23 cellular contexts compared by ENCODE assay signal in genomic region chr5:109146611-109147010, GRCh38.
"Had no signal": no experiment of that assay in that cellular context is flagged by ENCODE, and none has a peak within 500 bp of the region (broad histone marks: within the 10 kb centered on the region; RNA-seq: fewer than 3 reads in every experiment).

No MANE protein-coding gene starts in this region.

- H3K4me1 Mint-ChIP-seq: activated naive CD4-positive, alpha-beta T cell treated with anti-CD3 and anti-CD28 coated beads, Interleukin-2, amount 50 U/mL, for 24 hours had no signal

- H3K9me3 Mint-ChIP-seq: activated naive CD4-positive, alpha-beta T cell treated with anti-CD3 and anti-CD28 coated beads, Interleukin-2, amount 50 U/mL, for 24 hours; activated T-cell treated with anti-CD3 and anti-CD28 coated beads, Interleukin-2, amount 50 U/mL, for 24 hours; activated T-helper 1 cell treated with anti-CD3 and anti-CD28 coated beads, Interleukin-12 subunit alpha, Interleukin-12 subunit beta, Interleukin-2, Interleukin-4 antibody, amounts not matched to agents 30 ng/mL and 10 ng/mL and 1 ng/mL, durations not matched to agents 14 hours and 24 hours and 36 hours; WTC11 had no signal

- H3K4me3 Mint-ChIP-seq: activated CD8-positive, alpha-beta memory T cell treated with anti-CD3 and anti-CD28 coated beads, Interleukin-2, amount 10 ng/mL, durations not matched to agents 7 days and 5 days; activated naive CD4-positive, alpha-beta T cell treated with anti-CD3 and anti-CD28 coated beads, Interleukin-2, amount 50 U/mL, for 24 hours; activated T-cell treated with anti-CD3 and anti-CD28 coated beads, Interleukin-2, amount 50 U/mL, for 24 hours; activated T-helper 1 cell treated with anti-CD3 and anti-CD28 coated beads, Interleukin-12 subunit alpha, Interleukin-12 subunit beta, Interleukin-2, Interleukin-4 antibody, amounts not matched to agents 30 ng/mL and 10 ng/mL and 1 ng/mL, durations not matched to agents 14 hours and 24 hours and 36 hours; T-helper 17 cell; WTC11 had no signal

- DNase-seq: activated CD4-positive, alpha-beta T cell treated with anti-CD3 and anti-CD28 coated beads for 48 hours; activated CD4-positive, alpha-beta T cell treated with anti-CD3 and anti-CD28 coated beads, Interleukin-2, amount 50 U/mL, for 48 hours; activated CD4-positive, CD25-positive, alpha-beta regulatory T cell treated with anti-CD3 and anti-CD28 coated beads, Interleukin-2, amount 50 U/mL, for 72 hours; activated CD8-positive, alpha-beta memory T cell treated with anti-CD3 and anti-CD28 coated beads, Interleukin-2, amount 10 ng/mL, durations not matched to agents 7 days and 5 days; activated effector memory CD4-positive, alpha-beta T cell treated with Interleukin-2 at 50 U/mL for 16 hours; activated naive CD4-positive, alpha-beta T cell; activated T-cell treated with anti-CD3 and anti-CD28 coated beads, Interleukin-2, amount 50 U/mL, for 24 hours; aorta; caudate nucleus; NCI-H1092; NCI-H1417; NCI-H2029 treated with DMSO at 0.1 percent for 48 hours; NCI-H345; NCI-H526; NK-92 treated with Interleukin-12 subunit alpha and Interleukin-12 subunit beta, amount 100 ng/mL, for 24 hours; Peyer's patch; SHP77 treated with DMSO at 0.1 percent for 48 hours; T-helper 17 cell; T-helper 9 cell had no signal

- H3K27me3 Mint-ChIP-seq: activated CD8-positive, alpha-beta memory T cell treated with anti-CD3 and anti-CD28 coated beads, Interleukin-2, amount 10 ng/mL, durations not matched to agents 7 days and 5 days; activated naive CD4-positive, alpha-beta T cell treated with anti-CD3 and anti-CD28 coated beads, Interleukin-2, amount 50 U/mL, for 24 hours; activated T-cell treated with anti-CD3 and anti-CD28 coated beads, Interleukin-2, amount 50 U/mL, for 24 hours; T-helper 17 cell had no signal

- ATAC-seq: activated CD8-positive, alpha-beta memory T cell treated with anti-CD3 and anti-CD28 coated beads, Interleukin-2, amount 10 ng/mL, durations not matched to agents 7 days and 5 days; T-helper 17 cell; WTC11 had no signal

- H3K36me3 Mint-ChIP-seq: activated CD8-positive, alpha-beta memory T cell treated with anti-CD3 and anti-CD28 coated beads, Interleukin-2, amount 10 ng/mL, durations not matched to agents 7 days and 5 days; WTC11 had no signal

- H3K4me3 ChIP-seq: breast epithelium, Peyer's patch had no signal

- H3K27ac Mint-ChIP-seq: activated CD8-positive, alpha-beta memory T cell treated with anti-CD3 and anti-CD28 coated beads, Interleukin-2, amount 10 ng/mL, durations not matched to agents 7 days and 5 days; activated naive CD4-positive, alpha-beta T cell treated with anti-CD3 and anti-CD28 coated beads, Interleukin-2, amount 50 U/mL, for 24 hours; activated T-cell treated with anti-CD3 and anti-CD28 coated beads, Interleukin-2, amount 50 U/mL, for 24 hours; activated T-helper 1 cell treated with anti-CD3 and anti-CD28 coated beads, Interleukin-12 subunit alpha, Interleukin-12 subunit beta, Interleukin-2, Interleukin-4 antibody, amounts not matched to agents 30 ng/mL and 10 ng/mL and 1 ng/mL, durations not matched to agents 14 hours and 24 hours and 36 hours; T-helper 17 cell; WTC11 had no signal
